ENCODE assay signal across 27 cellular contexts in the genomic region with DNA sequence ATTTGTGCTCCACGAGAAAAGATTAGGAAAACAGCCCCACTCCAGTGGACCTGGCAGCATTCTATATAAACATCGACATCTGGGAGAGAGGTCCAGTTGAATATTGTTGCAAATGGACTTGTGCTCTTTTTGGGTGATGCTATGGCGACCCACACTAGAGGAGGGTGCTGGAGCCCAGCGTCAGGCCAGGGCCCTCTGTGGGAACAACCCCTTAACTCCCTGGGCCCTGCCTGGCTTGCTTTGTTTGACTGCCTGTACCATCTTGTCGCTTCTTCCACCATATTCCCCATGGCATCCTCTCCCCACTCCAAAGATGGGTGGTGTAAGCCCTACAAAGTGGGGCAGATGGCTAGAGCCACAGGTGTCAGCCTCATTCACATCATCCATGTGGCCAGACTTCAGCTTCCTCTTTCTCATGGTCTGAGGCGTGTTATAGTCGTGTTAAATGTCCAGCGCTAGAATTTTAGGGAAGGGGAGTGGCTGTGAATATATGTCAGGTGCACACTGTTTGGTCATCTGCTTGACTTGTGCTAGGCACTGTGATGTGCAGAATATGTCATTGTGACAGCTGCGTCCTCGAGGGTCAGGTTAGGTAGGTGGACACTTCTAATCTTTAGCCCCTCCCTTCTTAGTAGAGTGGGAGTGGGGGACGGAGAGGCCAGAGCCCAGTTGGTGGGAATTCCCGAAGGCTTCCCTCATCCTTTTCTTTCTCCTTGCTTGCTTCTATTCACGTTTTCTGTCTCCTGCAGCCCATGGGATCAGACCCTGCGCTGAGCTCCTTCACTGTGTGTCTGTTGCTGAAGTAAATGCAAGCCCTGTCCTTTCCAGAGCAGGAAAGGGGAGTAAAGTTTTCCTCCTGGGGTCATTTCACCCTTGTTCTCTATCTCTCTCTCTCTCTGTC. TPM values are rescaled to one million over a fixed set of nuclear protein-coding genes. Genes with fewer than 3 reads are reported as not detected.
DNase-seq lines count a peak whose midpoint lies in the region; ATAC-seq and TF ChIP-seq lines count a peak whose summit lies in the region.
"Had no signal": no experiment of that assay in that cellular context is flagged by ENCODE, and none has a peak within 500 bp of the region (broad histone marks: within the 10 kb centered on the region; RNA-seq: fewer than 3 reads in every experiment).

No MANE protein-coding gene starts in this region.

- H3K36me3 ChIP-seq in CD4-positive, alpha-beta memory T cell (ENCODE audit: insufficient read depth, low read length) = peaks cover 3% of the 10 kb centered on the region
- H3K36me3 ChIP-seq in spleen = peaks cover 0 to 49% (median 2%) of the 10 kb centered on the region in 6 donors
- H3K36me3 ChIP-seq: ovary, thoracic aorta had no signal

- H3K27ac ChIP-seq in CD4-positive, alpha-beta memory T cell (ENCODE audit: low read depth, low read length) = no peak overlapping the region
- H3K27ac ChIP-seq in spleen (peak overlapping the region in 2 of 8 donors; percentile 6 to 12), caudate nucleus (ENCODE audit: low read depth, low read length) (no peak overlapping the region)
- H3K27ac ChIP-seq: foreskin keratinocyte, HL-60, ovary, SK-N-MC, thoracic aorta had no signal

- no peak for DNase-seq in CD4-positive, alpha-beta memory T cell
- DNase-seq in HFFc6 = no peak
- peak; percentile 56 for DNase-seq in chondrocyte (ENCODE audit: low spot score)
- DNase-seq in spleen = peak; percentile 17
- no peak for DNase-seq in RPMI8226
- DNase-seq in caudate nucleus (lab: John Stamatoyannopoulos, UW) = no peak
- DNase-seq: activated CD4-positive, CD25-positive, alpha-beta regulatory T cell; activated naive CD4-positive, alpha-beta T cell treated with anti-CD3 and anti-CD28 coated beads for 36 hours; activated T-cell treated with anti-CD3 and anti-CD28 coated beads, Interleukin-2, amount 50 U/mL, for 4 hours; anterior cingulate cortex; cerebellar nuclear complex; DND-41; erythroblast; foreskin keratinocyte; kidney; MM.1S; NCI-H1694 treated with DMSO at 0.1 percent for 48 hours; NCI-H82; right lobe of liver; stimulated activated CD4-positive, alpha-beta T cell treated with anti-CD3 and anti-CD28 coated beads, Interleukin-15, amount 100 ng/mL, for 24 hours had no signal

- H3K27ac Mint-ChIP-seq in CD4-positive, alpha-beta memory T cell = peak overlapping the region in 4 of 7 donors; percentile 43 to 77 (median 62)
- H3K27ac Mint-ChIP-seq in HFFc6 (0 out of 2 replicates have a peak overlapping the region, but pooled peaks have one; percentile 3), chondrocyte (ENCODE audit: unreplicated experiment) (peak overlapping the region; percentile 65)
- H3K27ac Mint-ChIP-seq in stimulated activated memory B cell treated with anti-CD40 and anti-IgM and Interleukin-4, amounts not matched to agents 10 μg/mL and 1 μg/mL and 100 μg/mL, for 72 hours = no peak overlapping the region
- H3K27ac Mint-ChIP-seq: activated naive CD4-positive, alpha-beta T cell treated with anti-CD3 and anti-CD28 coated beads for 36 hours had no signal

- no peak for ATAC-seq in stimulated activated memory B cell treated with anti-CD40 and anti-IgM and Interleukin-4, amounts not matched to agents 10 μg/mL and 1 μg/mL and 100 μg/mL, for 72 hours
- ATAC-seq: activated T-cell treated with anti-CD3 and anti-CD28 coated beads, Interleukin-2, amount 50 U/mL, for 4 hours; foreskin keratinocyte; HCT116; right lobe of liver had no signal

- H3K4me3 Mint-ChIP-seq in CD4-positive, alpha-beta memory T cell = no peak overlapping the region
- H3K4me3 Mint-ChIP-seq in HFFc6 (no peak overlapping the region), chondrocyte (ENCODE audit: unreplicated experiment) (no peak overlapping the region)
- no peak overlapping the region for H3K4me3 Mint-ChIP-seq in stimulated activated memory B cell treated with anti-CD40 and anti-IgM and Interleukin-4, amounts not matched to agents 10 μg/mL and 1 μg/mL and 100 μg/mL, for 72 hours
- H3K4me3 Mint-ChIP-seq: activated naive CD4-positive, alpha-beta T cell treated with anti-CD3 and anti-CD28 coated beads for 36 hours; activated T-cell treated with anti-CD3 and anti-CD28 coated beads, Interleukin-2, amount 50 U/mL, for 4 hours; IgD-negative memory B cell had no signal

- CTCF ChIA-PET in CD4-positive, alpha-beta memory T cell (lab: Charles Lee; ENCODE audit: partially characterized antibody) = no interaction called here

- intact Hi-C loops in CD4-positive, alpha-beta memory T cell (cut with micrococcal nuclease) = no loop called here
- intact Hi-C loops in spleen (cut with DNase I; ENCODE audit: low total_unique reads) = no loop called here

- TF ChIP-seq POLR2A in spleen (IDR thresholded peaks at IDR 0.05) = no peak

- peaks cover 40 to 73% (median 50%) of the 10 kb centered on the region in 4 donors for H3K4me1 Mint-ChIP-seq in CD4-positive, alpha-beta memory T cell
- peaks cover 52% of the 10 kb centered on the region for H3K4me1 Mint-ChIP-seq in HFFc6 (ENCODE audit: low read depth)
- peaks cover 57% of the 10 kb centered on the region for H3K4me1 Mint-ChIP-seq in chondrocyte (ENCODE audit: low read depth)
- H3K4me1 Mint-ChIP-seq in stimulated activated memory B cell treated with anti-CD40 and anti-IgM and Interleukin-4, amounts not matched to agents 10 μg/mL and 1 μg/mL and 100 μg/mL, for 72 hours = peaks cover 69% of the 10 kb centered on the region

- H3K27me3 ChIP-seq in CD4-positive, alpha-beta memory T cell (ENCODE audit: insufficient read depth, low read length) = no peaks in the 10 kb centered on the region
- no peaks in the 10 kb centered on the region for H3K27me3 ChIP-seq in spleen (replicated peaks in 1 of 7)
- H3K27me3 ChIP-seq: foreskin keratinocyte, ovary, right lobe of liver had no signal

- H3K4me1 ChIP-seq in CD4-positive, alpha-beta memory T cell (ENCODE audit: insufficient read depth, low read length) = peaks cover 25% of the 10 kb centered on the region
- peaks cover 2 to 96% (median 49%) of the 10 kb centered on the region in 6 donors for H3K4me1 ChIP-seq in spleen

- no peak overlapping the region for H3K4me3 ChIP-seq in CD4-positive, alpha-beta memory T cell (ENCODE audit: low read length in 2 of 2)
- H3K4me3 ChIP-seq in spleen = no peak overlapping the region
- H3K4me3 ChIP-seq: ovary, right lobe of liver, SK-N-MC, thoracic aorta had no signal

- H3K27me3 Mint-ChIP-seq in CD4-positive, alpha-beta memory T cell = no peaks in the 10 kb centered on the region
- H3K27me3 Mint-ChIP-seq in HFFc6 (ENCODE audit: insufficient read depth) = peaks cover 4% of the 10 kb centered on the region; the same call in 1 of the 2 replicates
- H3K27me3 Mint-ChIP-seq in chondrocyte (ENCODE audit: low read depth) = no peaks in the 10 kb centered on the region
- H3K27me3 Mint-ChIP-seq in stimulated activated memory B cell treated with anti-CD40 and anti-IgM and Interleukin-4, amounts not matched to agents 10 μg/mL and 1 μg/mL and 100 μg/mL, for 72 hours = no peaks in the 10 kb centered on the region
- H3K27me3 Mint-ChIP-seq: IgD-negative memory B cell had no signal

- H3K36me3 Mint-ChIP-seq in CD4-positive, alpha-beta memory T cell = peaks cover 8 to 35% of the 10 kb centered on the region in 2 donors
- H3K36me3 Mint-ChIP-seq in HFFc6 (ENCODE audit: low read depth) (peaks cover 9% of the 10 kb centered on the region; the same call in 1 of the 2 replicates), chondrocyte (ENCODE audit: low read depth) (peaks cover 2% of the 10 kb centered on the region)
- H3K36me3 Mint-ChIP-seq in stimulated activated memory B cell treated with anti-CD40 and anti-IgM and Interleukin-4, amounts not matched to agents 10 μg/mL and 1 μg/mL and 100 μg/mL, for 72 hours = peaks cover 48% of the 10 kb centered on the region

- peaks cover 0 to 2% (median 0%) of the 10 kb centered on the region in 8 donors for H3K9me3 Mint-ChIP-seq in CD4-positive, alpha-beta memory T cell
- H3K9me3 Mint-ChIP-seq in HFFc6 (no peaks in the 10 kb centered on the region), chondrocyte (ENCODE audit: low read depth) (no peaks in the 10 kb centered on the region)
- no peaks in the 10 kb centered on the region for H3K9me3 Mint-ChIP-seq in stimulated activated memory B cell treated with anti-CD40 and anti-IgM and Interleukin-4, amounts not matched to agents 10 μg/mL and 1 μg/mL and 100 μg/mL, for 72 hours
- H3K9me3 Mint-ChIP-seq: activated naive CD4-positive, alpha-beta T cell treated with anti-CD3 and anti-CD28 coated beads for 36 hours; activated T-cell treated with anti-CD3 and anti-CD28 coated beads, Interleukin-2, amount 50 U/mL, for 4 hours; IgD-negative memory B cell had no signal

- POLR2A ChIA-PET in CD4-positive, alpha-beta memory T cell (lab: Charles Lee; ENCODE audit: partially characterized antibody) = no interaction called here

- 75 to 85% (median 80%) methylated on average over 14 of the region's 14 CpGs for WGBS in spleen, 5 donors

- H3K9me3 ChIP-seq in CD4-positive, alpha-beta memory T cell (ENCODE audit: control insufficient read depth in 1 of 2, low read length in 2 of 2) = no peaks in the 10 kb centered on the region
- no peaks in the 10 kb centered on the region for H3K9me3 ChIP-seq in spleen
- H3K9me3 ChIP-seq: ovary, right lobe of liver, thoracic aorta had no signal

- TF ChIP-seq CTCF in HFFc6 (IDR thresholded peaks at IDR 0.05) (no peak), chondrocyte (IDR thresholded peaks at IDR 0.05) (no peak), spleen (IDR thresholded peaks at IDR 0.05 in 8 of 11, conservative IDR thresholded peaks at IDR 0.05 in 3 of 11) (no peak)

RNA-seq across cellular contexts. Expression of gene MPRIP, which starts 49.8 kb away (rescaled TPM):
- 100 to 1,000 TPM; 250 to 255 TPM for total RNA-seq in CD4-positive, alpha-beta memory T cell
- polyA plus RNA-seq in CD4-positive, alpha-beta memory T cell = 10 to 100 TPM; 48.4 to 53.2 TPM
- total RNA-seq in HFFc6 (2021; fragmentation: NEBNext Ultra II Directional; extraction: Animal tissue kit (Norgen Biotek cat#: 25700)) = 100 to 1,000 TPM; 350 to 409 (median 372) TPM
- total RNA-seq in chondrocyte (197 to 352 TPM (median 345 TPM) in 3 replicates), spleen (100 to 1,000 TPM; 120 to 309 (median 197) TPM)
- 100 to 1,000 TPM in 1 of 3 donors, 10 to 100 TPM in 2; 52.3 to 114 (median 83.0) TPM for polyA plus RNA-seq in spleen

Comparison
In these comparisons a context has a peak if more than half of its experiments do, and no peak if none do; other contexts are left out.
1. DNase-seq: peak in chondrocyte (single experiment) and spleen (single experiment); none in CD4-positive, alpha-beta memory T cell (0 of 5), HFFc6 (single experiment), RPMI8226 (single experiment) and caudate nucleus (0 of 61).